In genomic region chr2:172674034-172674967, GRCh38 we compare ENCODE assay signal across 9 cellular contexts.
A peak's percentile ranks its signal among the peaks of the same experiment; 100 is the strongest.
DNase-seq lines count a peak whose midpoint lies in the region; ATAC-seq, FAIRE-seq and TF ChIP-seq lines count a peak whose summit lies in the region.
"Had no signal": no experiment of that assay in that cellular context is flagged by ENCODE, and none has a peak within 500 bp of the region (broad histone marks: within the 10 kb centered on the region; RNA-seq: fewer than 3 reads in every experiment).

No MANE protein-coding gene starts in this region.

- H3K4me2 ChIP-seq in OCI-LY1 (ENCODE audit: low read length): no peak overlapping the region

- FAIRE-seq in bronchial epithelial cell (lab: Jason Lieb, UNC): peak; percentile 73

- no peak overlapping the region for H3K27ac Mint-ChIP-seq in memory B cell

- no peaks in the 10 kb centered on the region for H3K27me3 ChIP-seq in OCI-LY1 (ENCODE audit: insufficient read depth, low read length)
- no peaks in the 10 kb centered on the region for H3K27me3 ChIP-seq in bronchial epithelial cell (ENCODE audit: control insufficient read depth, insufficient read depth, low read length)

- H3K4me3 Mint-ChIP-seq in memory B cell: peak overlapping the region; percentile 63

- intact Hi-C loops in lower leg skin (cut with DNase I; ENCODE audit: low total_unique reads): no loop called here

- H3K9me3 ChIP-seq in OCI-LY1 (ENCODE audit: low read length): no peaks in the 10 kb centered on the region

- no peaks in the 10 kb centered on the region for H3K79me2 ChIP-seq in OCI-LY1 (ENCODE audit: insufficient read depth, low read length)

- no peak overlapping the region for H3K9ac ChIP-seq in OCI-LY1 (ENCODE audit: low read length)

- H3K36me3 ChIP-seq in OCI-LY1 (ENCODE audit: insufficient read depth, low read length) (no peaks in the 10 kb centered on the region), bronchial epithelial cell (ENCODE audit: control insufficient read depth, insufficient read depth, low read length) (no peaks in the 10 kb centered on the region)

- peaks cover 2% of the 10 kb centered on the region for H3K36me3 Mint-ChIP-seq in memory B cell

- 64 to 69% methylated on average over 39 of the region's 39 CpGs for WGBS in lower leg skin, 2 donors

- H3K4me1 Mint-ChIP-seq in memory B cell: no peaks in the 10 kb centered on the region

- TF ChIP-seq POLR2A in lower leg skin (IDR thresholded peaks at IDR 0.05): no peak

- H2AFZ ChIP-seq in OCI-LY1 (ENCODE audit: low read length): no peak overlapping the region

- peak; percentile 11; the same call in 1 of the 2 replicates for TF ChIP-seq CTCF in OCI-LY1 (IDR thresholded peaks at IDR 0.05; ENCODE audit: low read length)
- TF ChIP-seq CTCF in bronchial epithelial cell (IDR thresholded peaks at IDR 0.05; ENCODE audit: insufficient read depth, low read length, severe bottlenecking): peak; percentile 68
- no peak for TF ChIP-seq CTCF in lower leg skin (IDR thresholded peaks at IDR 0.05)

- DNase-seq in AG20443 (ENCODE audit: low spot score): peak; percentile 57
- no peak for DNase-seq in bronchial epithelial cell (ENCODE audit: low read depth)
- DNase-seq in memory B cell (ENCODE audit: low spot score in 2 of 2): peak in 1 of 2 donors; percentile 3
- DNase-seq in NCI-H1105 (lab: John Stamatoyannopoulos, UW): no peak
- no peak for DNase-seq in lower leg skin (ENCODE audit: low spot score in 2 of 2)
- no peak for DNase-seq in NK-92 (lab: John Stamatoyannopoulos, UW; ENCODE audit: unreplicated experiment)
- no peak for DNase-seq in RKO (ENCODE audit: low spot score)

- H3K4me1 ChIP-seq in OCI-LY1 (ENCODE audit: insufficient read depth, low read length, severe bottlenecking): no peaks in the 10 kb centered on the region

- H3K4me3 ChIP-seq in OCI-LY1 (ENCODE audit: low read depth, low read length, poor library complexity, severe bottlenecking): no peak overlapping the region
- H3K4me3 ChIP-seq in bronchial epithelial cell (ENCODE audit: low read depth, low read length): no peak overlapping the region
- H3K4me3 ChIP-seq in lower leg skin (ENCODE audit: low read depth, poor library complexity, severe bottlenecking): no peak overlapping the region

- H3K27me3 Mint-ChIP-seq in memory B cell: peaks cover 4% of the 10 kb centered on the region

- no peaks in the 10 kb centered on the region for H3F3A ChIP-seq in OCI-LY1 (ENCODE audit: insufficient read depth, low read length)

- H4K20me1 ChIP-seq in OCI-LY1 (ENCODE audit: insufficient read depth, low read length): no peaks in the 10 kb centered on the region

- no peak overlapping the region for H3K27ac ChIP-seq in OCI-LY1 (ENCODE audit: low read depth, low read length, poor library complexity, severe bottlenecking)
- H3K27ac ChIP-seq: VCaP had no signal

- no peaks in the 10 kb centered on the region for H3K9me2 ChIP-seq in OCI-LY1 (ENCODE audit: low read depth, low read length)

- peak; percentile 50 for ATAC-seq in memory B cell (ENCODE audit: low read depth)

- H3K9me3 Mint-ChIP-seq in memory B cell: peaks cover 7% of the 10 kb centered on the region

Comparison
In these comparisons a context has a peak if more than half of its experiments do, and no peak if none do; other contexts are left out.
1. CTCF ChIP-seq: peak in OCI-LY1 (single experiment) and bronchial epithelial cell (single experiment); none in lower leg skin (0 of 3).